In the genomic region with DNA sequence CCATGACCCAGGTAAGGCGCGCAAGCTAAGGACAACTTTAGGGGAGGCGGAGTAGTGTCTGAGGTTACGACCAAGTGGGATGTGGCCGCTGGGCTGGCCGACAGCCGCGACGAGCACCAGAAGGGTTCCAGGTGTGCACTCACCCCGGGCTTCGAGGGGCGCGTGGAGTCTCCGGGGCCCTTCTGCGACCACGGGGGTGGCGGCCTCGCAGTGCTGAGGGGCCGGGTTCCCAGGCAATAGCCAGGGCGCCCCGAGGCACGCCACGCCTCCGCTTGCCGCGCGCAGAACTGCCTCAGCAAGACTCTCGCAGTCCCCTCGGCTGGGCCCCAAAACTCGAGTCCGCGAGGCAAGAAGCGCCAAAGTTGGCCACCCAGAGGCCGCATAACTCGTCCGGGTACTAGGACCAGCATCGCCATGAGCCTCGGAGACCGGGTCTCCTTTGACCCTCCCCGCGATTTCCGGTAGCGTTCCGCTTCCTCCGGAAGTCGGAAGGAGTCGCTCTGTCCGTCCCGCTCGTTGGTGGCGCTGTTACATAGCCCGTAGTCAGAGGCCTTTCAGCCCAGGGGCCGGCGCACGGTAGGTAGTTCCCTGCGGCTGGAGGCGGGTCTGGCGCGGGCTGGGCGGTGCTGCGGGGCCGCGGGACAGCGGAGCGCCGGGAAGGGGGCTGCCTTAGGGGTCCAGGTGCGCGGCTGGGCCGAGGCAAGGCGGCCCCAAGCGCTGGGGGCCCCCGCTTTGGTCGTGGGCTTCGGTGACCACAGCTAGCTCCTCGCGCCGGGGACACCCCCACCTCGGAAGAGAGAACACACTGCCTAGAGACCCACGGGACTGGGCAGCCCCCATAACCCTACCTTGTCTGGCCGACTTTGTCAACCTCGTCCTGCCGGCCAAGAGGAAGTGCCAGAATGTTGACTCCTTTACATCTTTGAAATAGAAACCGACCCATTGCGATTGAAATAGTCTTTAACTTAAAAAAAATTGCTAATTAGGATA, we compare ENCODE assay signal across 1 cellular context.
A peak's percentile ranks its signal among the peaks of the same experiment; 100 is the strongest.
TF ChIP-seq lines count a peak whose summit lies in the region.

A gene with protein sequence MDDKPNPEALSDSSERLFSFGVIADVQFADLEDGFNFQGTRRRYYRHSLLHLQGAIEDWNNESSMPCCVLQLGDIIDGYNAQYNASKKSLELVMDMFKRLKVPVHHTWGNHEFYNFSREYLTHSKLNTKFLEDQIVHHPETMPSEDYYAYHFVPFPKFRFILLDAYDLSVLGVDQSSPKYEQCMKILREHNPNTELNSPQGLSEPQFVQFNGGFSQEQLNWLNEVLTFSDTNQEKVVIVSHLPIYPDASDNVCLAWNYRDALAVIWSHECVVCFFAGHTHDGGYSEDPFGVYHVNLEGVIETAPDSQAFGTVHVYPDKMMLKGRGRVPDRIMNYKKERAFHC (plus strand): TSS at position 503 of the 990 bp plus-strand sequence. CDS start 7,333 bp downstream, outside the sequence.
A gene (minus strand): TSS at position 442 of the 990 bp plus-strand sequence. CDS start 26 bp downstream, at position 416.

TF ChIP-seq in HepG2, 621 proteins besides CTCF, POLR2A, EP300 and RAD21 (continued from another document and continues in another):
- TF ChIP-seq IKZF4 (CRISPR knock-in tag; IDR thresholded peaks at IDR 0.05; ENCODE audit: borderline replicate concordance, low read depth, not compliant biosample characterization) (peak; percentile 44), RORA (CRISPR knock-in tag; IDR thresholded peaks at IDR 0.05) (no peak), ZNF354B (CRISPR knock-in tag; IDR thresholded peaks at IDR 0.05) (no peak), TCF7 (IDR thresholded peaks at IDR 0.05; ENCODE audit: low read depth) (no peak), JUN (CRISPR knock-in tag; IDR thresholded peaks at IDR 0.05) (peak; percentile 50; the same call in 1 of the 2 replicates), ZNF264 (CRISPR knock-in tag; IDR thresholded peaks at IDR 0.05) (peak; percentile 90), ZFP36 (IDR thresholded peaks at IDR 0.05; ENCODE audit: borderline replicate concordance, low read depth, low read length, partially characterized antibody) (no peak), ZBTB8A (CRISPR knock-in tag; IDR thresholded peaks at IDR 0.05; ENCODE audit: borderline replicate concordance, low read depth) (no peak), ZNF326 (CRISPR knock-in tag; IDR thresholded peaks at IDR 0.05; ENCODE audit: borderline replicate concordance) (no peak), ZNF430 (CRISPR knock-in tag; IDR thresholded peaks at IDR 0.05) (peak; percentile 65; the same call in 1 of the 2 replicates), ZNF557 (CRISPR knock-in tag; IDR thresholded peaks at IDR 0.05) (no peak), ASH2L (IDR thresholded peaks at IDR 0.05; ENCODE audit: insufficient read length, low read depth, low read length) (peak; percentile 94), ZNF251 (CRISPR knock-in tag; IDR thresholded peaks at IDR 0.05) (no peak), TEAD3 (CRISPR knock-in tag; optimal IDR thresholded peaks at IDR 0.05; ENCODE audit: borderline replicate concordance) (peak; percentile 58), ZFP41 (CRISPR knock-in tag; IDR thresholded peaks at IDR 0.05; ENCODE audit: borderline replicate concordance) (no peak), ZNF343 (CRISPR knock-in tag; IDR thresholded peaks at IDR 0.05) (peak; percentile 65; the same call in 1 of the 2 replicates), SATB2 (CRISPR knock-in tag; IDR thresholded peaks at IDR 0.05) (peak; percentile 56), SIX1 (CRISPR knock-in tag; IDR thresholded peaks at IDR 0.05; ENCODE audit: borderline replicate concordance) (no peak), ZNF589 (CRISPR knock-in tag; conservative IDR thresholded peaks at IDR 0.05) (0 out of 2 replicates have a peak, but pooled peaks have one; percentile 37), ZNF569 (CRISPR knock-in tag; IDR thresholded peaks at IDR 0.05; ENCODE audit: borderline replicate concordance) (0 out of 2 replicates have a peak, but pooled peaks have one; percentile 43), SMAD9 (CRISPR knock-in tag; IDR thresholded peaks at IDR 0.05) (no peak), TMF1 (CRISPR knock-in tag; IDR thresholded peaks at IDR 0.05; ENCODE audit: low read depth) (peak; percentile 70; the same call in 1 of the 2 replicates), BRD4 (CRISPR knock-in tag; IDR thresholded peaks at IDR 0.05) (peak; percentile 82), ZNF563 (CRISPR knock-in tag; IDR thresholded peaks at IDR 0.05) (peak; percentile 86), NR2C2 (CRISPR knock-in tag; IDR thresholded peaks at IDR 0.05; ENCODE audit: borderline replicate concordance) (peak; percentile 97), SRY (CRISPR knock-in tag; IDR thresholded peaks at IDR 0.05) (no peak), AGO2 (optimal IDR thresholded peaks at IDR 0.05; ENCODE audit: low read depth, low read length) (peak; percentile 52), DMAP1 (CRISPR knock-in tag; IDR thresholded peaks at IDR 0.05) (peak; percentile 93), ZNF549 (CRISPR knock-in tag; IDR thresholded peaks at IDR 0.05) (no peak), ZNF207 (IDR thresholded peaks at IDR 0.05; ENCODE audit: borderline replicate concordance) (no peak), AHR (CRISPR knock-in tag; IDR thresholded peaks at IDR 0.05) (peak; percentile 55; the same call in 1 of the 2 replicates), GATAD1 (CRISPR knock-in tag; IDR thresholded peaks at IDR 0.05) (peak; percentile 95), PRPF4 (IDR thresholded peaks at IDR 0.05; ENCODE audit: low read depth, low read length, poor library complexity, severe bottlenecking) (no peak), ARID2 (CRISPR knock-in tag; IDR thresholded peaks at IDR 0.05; ENCODE audit: borderline replicate concordance) (peak; percentile 49; the same call in 1 of the 2 replicates), RFX5 (IDR thresholded peaks at IDR 0.05; ENCODE audit: low read depth, low read length) (no peak), ZNF44 (CRISPR knock-in tag; IDR thresholded peaks at IDR 0.05) (no peak), FOXM1 (CRISPR knock-in tag; IDR thresholded peaks at IDR 0.05) (peak; percentile 80; the same call in 1 of the 2 replicates), ZNF883 (CRISPR knock-in tag; IDR thresholded peaks at IDR 0.05; ENCODE audit: not compliant biosample characterization) (peak; percentile 2), ZNF296 (CRISPR knock-in tag; conservative IDR thresholded peaks at IDR 0.05) (peak; percentile 77; the same call in 1 of the 2 replicates), PITX1 (CRISPR knock-in tag; IDR thresholded peaks at IDR 0.05) (no peak), ZNF20 (CRISPR knock-in tag; IDR thresholded peaks at IDR 0.05) (no peak), ZNF367 (CRISPR knock-in tag; IDR thresholded peaks at IDR 0.05; ENCODE audit: borderline replicate concordance) (0 out of 2 replicates have a peak, but pooled peaks have one; percentile 76), MXD4 (CRISPR knock-in tag; IDR thresholded peaks at IDR 0.05) (peak; percentile 81), ZNF776 (CRISPR knock-in tag; IDR thresholded peaks at IDR 0.05) (no peak), CBFB (CRISPR knock-in tag; IDR thresholded peaks at IDR 0.05) (no peak; the same call in 1 of the 2 replicates), IKZF1 (IDR thresholded peaks at IDR 0.05) (no peak)
- TF ChIP-seq, protein P1, sequence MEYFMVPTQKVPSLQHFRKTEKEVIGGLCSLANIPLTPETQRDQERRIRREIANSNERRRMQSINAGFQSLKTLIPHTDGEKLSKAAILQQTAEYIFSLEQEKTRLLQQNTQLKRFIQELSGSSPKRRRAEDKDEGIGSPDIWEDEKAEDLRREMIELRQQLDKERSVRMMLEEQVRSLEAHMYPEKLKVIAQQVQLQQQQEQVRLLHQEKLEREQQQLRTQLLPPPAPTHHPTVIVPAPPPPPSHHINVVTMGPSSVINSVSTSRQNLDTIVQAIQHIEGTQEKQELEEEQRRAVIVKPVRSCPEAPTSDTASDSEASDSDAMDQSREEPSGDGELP (IDR thresholded peaks at IDR 0.05; ENCODE audit: borderline replicate concordance, low read depth): peak; percentile 14; the same call in 1 of the 2 replicates
- TF ChIP-seq, protein P2, sequence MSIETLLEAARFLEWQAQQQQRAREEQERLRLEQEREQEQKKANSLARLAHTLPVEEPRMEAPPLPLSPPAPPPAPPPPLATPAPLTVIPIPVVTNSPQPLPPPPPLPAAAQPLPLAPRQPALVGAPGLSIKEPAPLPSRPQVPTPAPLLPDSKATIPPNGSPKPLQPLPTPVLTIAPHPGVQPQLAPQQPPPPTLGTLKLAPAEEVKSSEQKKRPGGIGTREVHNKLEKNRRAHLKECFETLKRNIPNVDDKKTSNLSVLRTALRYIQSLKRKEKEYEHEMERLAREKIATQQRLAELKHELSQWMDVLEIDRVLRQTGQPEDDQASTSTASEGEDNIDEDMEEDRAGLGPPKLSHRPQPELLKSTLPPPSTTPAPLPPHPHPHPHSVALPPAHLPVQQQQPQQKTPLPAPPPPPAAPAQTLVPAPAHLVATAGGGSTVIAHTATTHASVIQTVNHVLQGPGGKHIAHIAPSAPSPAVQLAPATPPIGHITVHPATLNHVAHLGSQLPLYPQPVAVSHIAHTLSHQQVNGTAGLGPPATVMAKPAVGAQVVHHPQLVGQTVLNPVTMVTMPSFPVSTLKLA (IDR thresholded peaks at IDR 0.05): no peak
- TF ChIP-seq, protein P3, sequence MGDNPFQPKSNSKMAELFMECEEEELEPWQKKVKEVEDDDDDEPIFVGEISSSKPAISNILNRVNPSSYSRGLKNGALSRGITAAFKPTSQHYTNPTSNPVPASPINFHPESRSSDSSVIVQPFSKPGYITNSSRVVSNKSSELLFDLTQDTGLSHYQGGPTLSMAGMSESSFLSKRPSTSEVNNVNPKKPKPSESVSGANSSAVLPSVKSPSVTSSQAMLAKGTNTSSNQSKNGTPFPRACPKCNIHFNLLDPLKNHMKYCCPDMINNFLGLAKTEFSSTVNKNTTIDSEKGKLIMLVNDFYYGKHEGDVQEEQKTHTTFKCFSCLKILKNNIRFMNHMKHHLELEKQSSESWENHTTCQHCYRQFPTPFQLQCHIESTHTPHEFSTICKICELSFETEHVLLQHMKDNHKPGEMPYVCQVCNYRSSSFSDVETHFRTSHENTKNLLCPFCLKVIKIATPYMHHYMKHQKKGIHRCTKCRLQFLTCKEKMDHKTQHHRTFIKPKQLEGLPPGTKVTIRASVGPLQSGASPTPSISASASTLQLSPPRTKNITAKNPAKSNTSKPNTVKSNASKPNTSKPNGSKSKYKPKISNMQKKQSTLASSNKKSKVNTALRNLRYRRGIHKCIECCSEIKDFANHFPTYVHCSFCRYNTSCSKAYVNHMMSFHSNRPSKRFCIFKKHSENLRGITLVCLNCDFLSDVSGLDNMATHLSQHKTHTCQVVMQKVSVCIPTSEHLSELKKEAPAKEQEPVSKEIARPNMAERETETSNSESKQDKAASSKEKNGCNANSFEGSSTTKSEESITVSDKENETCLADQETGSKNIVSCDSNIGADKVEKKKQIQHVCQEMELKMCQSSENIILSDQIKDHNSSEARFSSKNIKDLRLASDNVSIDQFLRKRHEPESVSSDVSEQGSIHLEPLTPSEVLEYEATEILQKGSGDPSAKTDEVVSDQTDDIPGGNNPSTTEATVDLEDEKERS (CRISPR knock-in tag; IDR thresholded peaks at IDR 0.05): 0 out of 2 replicates have a peak, but pooled peaks have one; percentile 26
- TF ChIP-seq, protein P4, sequence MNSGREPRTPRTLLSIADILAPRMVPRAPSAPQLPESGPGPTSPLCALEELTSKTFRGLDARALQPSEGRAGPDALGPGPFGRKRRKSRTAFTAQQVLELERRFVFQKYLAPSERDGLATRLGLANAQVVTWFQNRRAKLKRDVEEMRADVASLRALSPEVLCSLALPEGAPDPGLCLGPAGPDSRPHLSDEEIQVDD (CRISPR knock-in tag; IDR thresholded peaks at IDR 0.05; ENCODE audit: borderline replicate concordance): peak; percentile 73; the same call in 1 of the 2 replicates
- TF ChIP-seq, protein P5, sequence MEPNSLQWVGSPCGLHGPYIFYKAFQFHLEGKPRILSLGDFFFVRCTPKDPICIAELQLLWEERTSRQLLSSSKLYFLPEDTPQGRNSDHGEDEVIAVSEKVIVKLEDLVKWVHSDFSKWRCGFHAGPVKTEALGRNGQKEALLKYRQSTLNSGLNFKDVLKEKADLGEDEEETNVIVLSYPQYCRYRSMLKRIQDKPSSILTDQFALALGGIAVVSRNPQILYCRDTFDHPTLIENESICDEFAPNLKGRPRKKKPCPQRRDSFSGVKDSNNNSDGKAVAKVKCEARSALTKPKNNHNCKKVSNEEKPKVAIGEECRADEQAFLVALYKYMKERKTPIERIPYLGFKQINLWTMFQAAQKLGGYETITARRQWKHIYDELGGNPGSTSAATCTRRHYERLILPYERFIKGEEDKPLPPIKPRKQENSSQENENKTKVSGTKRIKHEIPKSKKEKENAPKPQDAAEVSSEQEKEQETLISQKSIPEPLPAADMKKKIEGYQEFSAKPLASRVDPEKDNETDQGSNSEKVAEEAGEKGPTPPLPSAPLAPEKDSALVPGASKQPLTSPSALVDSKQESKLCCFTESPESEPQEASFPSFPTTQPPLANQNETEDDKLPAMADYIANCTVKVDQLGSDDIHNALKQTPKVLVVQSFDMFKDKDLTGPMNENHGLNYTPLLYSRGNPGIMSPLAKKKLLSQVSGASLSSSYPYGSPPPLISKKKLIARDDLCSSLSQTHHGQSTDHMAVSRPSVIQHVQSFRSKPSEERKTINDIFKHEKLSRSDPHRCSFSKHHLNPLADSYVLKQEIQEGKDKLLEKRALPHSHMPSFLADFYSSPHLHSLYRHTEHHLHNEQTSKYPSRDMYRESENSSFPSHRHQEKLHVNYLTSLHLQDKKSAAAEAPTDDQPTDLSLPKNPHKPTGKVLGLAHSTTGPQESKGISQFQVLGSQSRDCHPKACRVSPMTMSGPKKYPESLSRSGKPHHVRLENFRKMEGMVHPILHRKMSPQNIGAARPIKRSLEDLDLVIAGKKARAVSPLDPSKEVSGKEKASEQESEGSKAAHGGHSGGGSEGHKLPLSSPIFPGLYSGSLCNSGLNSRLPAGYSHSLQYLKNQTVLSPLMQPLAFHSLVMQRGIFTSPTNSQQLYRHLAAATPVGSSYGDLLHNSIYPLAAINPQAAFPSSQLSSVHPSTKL (CRISPR knock-in tag; IDR thresholded peaks at IDR 0.05): peak; percentile 55
- TF ChIP-seq, protein P6, sequence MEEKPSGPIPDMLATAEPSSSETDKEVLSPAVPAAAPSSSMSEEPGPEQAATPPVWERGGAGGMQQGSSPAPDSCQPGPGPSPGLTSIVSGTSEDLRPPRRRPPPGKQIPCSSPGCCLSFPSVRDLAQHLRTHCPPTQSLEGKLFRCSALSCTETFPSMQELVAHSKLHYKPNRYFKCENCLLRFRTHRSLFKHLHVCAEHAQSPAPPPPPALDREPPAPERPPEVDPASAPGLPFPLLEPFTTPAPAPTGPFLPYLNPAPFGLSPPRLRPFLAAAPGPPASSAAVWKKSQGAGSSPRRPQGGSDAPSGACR (CRISPR knock-in tag; IDR thresholded peaks at IDR 0.05): peak; percentile 32
- TF ChIP-seq, protein P7, sequence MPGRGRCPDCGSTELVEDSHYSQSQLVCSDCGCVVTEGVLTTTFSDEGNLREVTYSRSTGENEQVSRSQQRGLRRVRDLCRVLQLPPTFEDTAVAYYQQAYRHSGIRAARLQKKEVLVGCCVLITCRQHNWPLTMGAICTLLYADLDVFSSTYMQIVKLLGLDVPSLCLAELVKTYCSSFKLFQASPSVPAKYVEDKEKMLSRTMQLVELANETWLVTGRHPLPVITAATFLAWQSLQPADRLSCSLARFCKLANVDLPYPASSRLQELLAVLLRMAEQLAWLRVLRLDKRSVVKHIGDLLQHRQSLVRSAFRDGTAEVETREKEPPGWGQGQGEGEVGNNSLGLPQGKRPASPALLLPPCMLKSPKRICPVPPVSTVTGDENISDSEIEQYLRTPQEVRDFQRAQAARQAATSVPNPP (CRISPR knock-in tag; IDR thresholded peaks at IDR 0.05): peak; percentile 91; the same call in 1 of the 2 replicates
- TF ChIP-seq, protein P8, sequence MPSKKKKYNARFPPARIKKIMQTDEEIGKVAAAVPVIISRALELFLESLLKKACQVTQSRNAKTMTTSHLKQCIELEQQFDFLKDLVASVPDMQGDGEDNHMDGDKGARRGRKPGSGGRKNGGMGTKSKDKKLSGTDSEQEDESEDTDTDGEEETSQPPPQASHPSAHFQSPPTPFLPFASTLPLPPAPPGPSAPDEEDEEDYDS (CRISPR knock-in tag; IDR thresholded peaks at IDR 0.05): peak; percentile 78
